15 cellular contexts compared by ENCODE assay signal in the genomic region with DNA sequence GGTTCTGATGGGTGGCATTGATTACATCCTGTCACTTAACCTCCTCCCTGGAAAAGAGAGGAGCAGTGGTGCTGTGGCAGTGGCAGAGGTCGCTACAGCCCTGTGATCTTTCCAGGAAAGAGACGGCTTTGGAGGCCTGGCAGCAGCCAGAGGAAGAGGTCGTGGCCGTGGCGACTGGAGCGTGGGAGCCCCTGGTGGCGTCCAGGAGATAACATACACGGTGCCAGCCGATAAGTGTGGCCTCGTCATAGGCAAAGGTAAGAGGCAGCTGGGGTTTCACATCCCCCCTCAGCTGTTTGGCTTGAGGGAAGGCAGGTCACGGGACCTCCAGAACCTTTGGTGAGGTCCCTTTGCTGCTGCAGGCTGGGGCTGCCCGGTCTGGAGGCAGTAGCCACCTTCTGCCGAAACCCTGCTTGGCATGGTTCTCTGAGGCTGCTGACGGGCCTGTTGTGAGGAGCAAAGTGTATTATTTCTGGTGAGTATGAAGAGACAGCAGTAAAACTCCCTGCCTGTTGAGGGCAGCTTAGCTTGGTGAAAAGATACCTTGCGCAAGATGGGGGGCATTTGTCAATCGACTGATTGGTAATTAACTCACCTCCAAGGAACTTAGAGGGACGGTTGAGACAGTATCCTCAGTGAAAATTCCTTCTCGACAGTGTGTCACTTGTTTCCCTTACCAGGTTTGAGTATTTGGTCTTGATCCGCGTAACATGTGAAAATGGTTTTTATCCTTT. TPM values are rescaled to one million over a fixed set of nuclear protein-coding genes. Genes with fewer than 3 reads are reported as not detected.
DNase-seq lines count a peak whose midpoint lies in the region; ATAC-seq, FAIRE-seq and TF ChIP-seq lines count a peak whose summit lies in the region.
"Had no signal": no experiment of that assay in that cellular context is flagged by ENCODE, and none has a peak within 500 bp of the region (broad histone marks: within the 10 kb centered on the region; RNA-seq: fewer than 3 reads in every experiment).

No MANE protein-coding gene starts in this region.

- H3K14ac ChIP-seq in IMR-90 (replicated peaks; ENCODE audit: low read depth, low read length), result no peak overlapping the region
- no peak overlapping the region for H3K14ac ChIP-seq in H1 (ENCODE audit: insufficient read length)
- no peak overlapping the region for H3K14ac ChIP-seq in mesenchymal stem cell (ENCODE audit: low read length in 2 of 2)

- ATAC-seq in IMR-90 (ENCODE audit: low read depth) (peak; percentile 48), GM21381 (IDR thresholded peaks at IDR 0.05; ENCODE audit: unreplicated experiment) (no peak)
- ATAC-seq: psoas muscle had no signal

- H3K79me1 ChIP-seq in IMR-90 (ENCODE audit: low read depth in 1 of 2, low read length in 2 of 2) (peaks cover 0 to 6% of the 10 kb centered on the region in 2 experiments; a peak in 2 of 4 replicates), H1 (ENCODE audit: low read depth, low read length) (peaks cover 5% of the 10 kb centered on the region), mesenchymal stem cell (replicated peaks; ENCODE audit: low read length, poor library complexity, severe bottlenecking) (peaks cover 40% of the 10 kb centered on the region)

- H2BK120ac ChIP-seq in IMR-90 (ENCODE audit: low read depth, low read length), result no peak overlapping the region
- H2BK120ac ChIP-seq in H1 (replicated peaks; ENCODE audit: low read depth, low read length), result no peak overlapping the region
- no peak overlapping the region for H2BK120ac ChIP-seq in mesenchymal stem cell (ENCODE audit: low read depth, low read length)

- no peak overlapping the region for H3K4me3 ChIP-seq in BE2C (ENCODE audit: low read depth, low read length)
- no peak overlapping the region for H3K4me3 ChIP-seq in IMR-90 (ENCODE audit: insufficient read depth, low read depth, low read length)
- H3K4me3 ChIP-seq in H1 (ENCODE audit: extremely low read depth in 1 of 4, insufficient read depth in 2 of 4, low read depth in 3 of 4, low read length in 4 of 4), result no peak overlapping the region
- no peak overlapping the region for H3K4me3 ChIP-seq in mesenchymal stem cell (ENCODE audit: insufficient read depth in 1 of 2, low read depth in 1 of 2, low read length in 2 of 2)
- H3K4me3 ChIP-seq in small intestine (ENCODE audit: low read depth in 1 of 2, low read length in 2 of 2), result no peak overlapping the region
- H3K4me3 ChIP-seq: psoas muscle had no signal

- H2AFZ ChIP-seq in IMR-90 (replicated peaks; ENCODE audit: low read length, poor library complexity) (no peak overlapping the region), H1 (ENCODE audit: low read length) (no peak overlapping the region), mesenchymal stem cell (ENCODE audit: low read depth, low read length) (no peak overlapping the region)

- H4K20me1 ChIP-seq in IMR-90 (ENCODE audit: insufficient read depth, low read length) (peaks cover 5% of the 10 kb centered on the region; the same call in 1 of the 2 replicates), H1 (replicated peaks in 1 of 2; ENCODE audit: control insufficient read depth in 1 of 2, insufficient read depth in 2 of 2, low read length in 2 of 2) (peaks cover 0 to 7% of the 10 kb centered on the region in 2 experiments)

- TF ChIP-seq RAD21 in IMR-90 (IDR thresholded peaks at IDR 0.05; ENCODE audit: low read length) (peak; percentile 37; the same call in 1 of the 2 replicates), H1 (IDR thresholded peaks at IDR 0.05 in 1 of 2, conservative IDR thresholded peaks at IDR 0.05 in 1 of 2; ENCODE audit: low read depth in 2 of 2, low read length in 2 of 2) (peak; percentile 45 to 51)

- H3K4ac ChIP-seq in IMR-90 (ENCODE audit: low read depth, low read length) (no peak overlapping the region), H1 (replicated peaks; ENCODE audit: insufficient read length, low read depth, low read length) (no peak overlapping the region), mesenchymal stem cell (ENCODE audit: low read depth in 1 of 2, low read length in 2 of 2) (no peak overlapping the region)

- no peak overlapping the region for H3K18ac ChIP-seq in IMR-90 (ENCODE audit: low read depth, low read length)
- no peak overlapping the region for H3K18ac ChIP-seq in H1 (ENCODE audit: extremely low read depth, low read length)
- no peak overlapping the region for H3K18ac ChIP-seq in mesenchymal stem cell (ENCODE audit: low read depth in 1 of 2, low read length in 2 of 2)

- BruUV-seq in IMR-90 (replicated peaks; lab: Mats Ljungman, UMichigan), result no TSS peak

- H3K27me3 Mint-ChIP-seq in activated T-helper 1 cell treated with anti-CD3 and anti-CD28 coated beads, Interleukin-12 subunit alpha, Interleukin-12 subunit beta, Interleukin-2, Interleukin-4 antibody, amounts not matched to agents 30 ng/mL and 10 ng/mL and 1 ng/mL, durations not matched to agents 14 hours and 24 hours and 36 hours (ENCODE audit: insufficient read depth), result no peaks in the 10 kb centered on the region
- H3K27me3 Mint-ChIP-seq: activated naive CD4-positive, alpha-beta T cell treated with anti-CD3 and anti-CD28 coated beads, Interleukin-2, amount 50 U/mL, for 24 hours; naive B cell had no signal

- FAIRE-seq in H1 (lab: Jason Lieb, UNC) (no peak), small intestine (lab: Jason Lieb, UNC) (no peak)

- TF ChIP-seq EP300 in H1 (IDR thresholded peaks at IDR 0.05; ENCODE audit: borderline replicate concordance in 1 of 2, low read depth in 2 of 2, low read length in 2 of 2), result no peak

- dilution Hi-C loops in IMR-90 (cut with HindIII; ENCODE audit: low sequenced_read_pairs, unreplicated experiment), result no loop called here

- H3K27me3 ChIP-seq in BE2C (no peaks in the 10 kb centered on the region), IMR-90 (ENCODE audit: control insufficient read depth, insufficient read depth, low read length) (no peaks in the 10 kb centered on the region), H1 (replicated peaks in 1 of 4; ENCODE audit: control insufficient read depth in 3 of 4, extremely low read depth in 1 of 4, insufficient read depth in 3 of 4, low read length in 3 of 4) (no peaks in the 10 kb centered on the region), mesenchymal stem cell (ENCODE audit: control insufficient read depth in 1 of 2, insufficient read depth in 1 of 2, low read length in 2 of 2) (no peaks in the 10 kb centered on the region), small intestine (ENCODE audit: control insufficient read depth in 2 of 2, insufficient read depth in 2 of 2, low read length in 2 of 2) (no peaks in the 10 kb centered on the region)

- no peak overlapping the region for H4K5ac ChIP-seq in IMR-90 (ENCODE audit: low read depth, low read length)
- H4K5ac ChIP-seq in H1 (ENCODE audit: insufficient read length, low read depth, low read length), result no peak overlapping the region

- peak; percentile 40 for TF ChIP-seq CTCF in BE2C (IDR thresholded peaks at IDR 0.05; ENCODE audit: low read depth, low read length)
- peak; percentile 29; the same call in 1 of the 2 replicates for TF ChIP-seq CTCF in IMR-90 (conservative IDR thresholded peaks at IDR 0.05; ENCODE audit: low read depth, low read length)
- peak in 2 of 3 experiments; percentile 17 to 43; a peak in 2 of 4 replicates for TF ChIP-seq CTCF in H1 (IDR thresholded peaks at IDR 0.05; ENCODE audit: control extremely low read depth in 1 of 3, insufficient read depth in 1 of 3, low read depth in 1 of 3, low read length in 3 of 3)

- H3K36me3 Mint-ChIP-seq in activated T-helper 1 cell treated with anti-CD3 and anti-CD28 coated beads, Interleukin-12 subunit alpha, Interleukin-12 subunit beta, Interleukin-2, Interleukin-4 antibody, amounts not matched to agents 30 ng/mL and 10 ng/mL and 1 ng/mL, durations not matched to agents 14 hours and 24 hours and 36 hours (ENCODE audit: low read depth), result peaks cover 35% of the 10 kb centered on the region

- no peaks in the 10 kb centered on the region for H3K23me2 ChIP-seq in H1 (ENCODE audit: low read depth, low read length)

- no peak for TF ChIP-seq POLR2A in IMR-90 (IDR thresholded peaks at IDR 0.05; ENCODE audit: low read depth, low read length)
- no peak for TF ChIP-seq POLR2A in H1 (IDR thresholded peaks at IDR 0.05; ENCODE audit: control extremely low read depth in 1 of 2, low read depth in 2 of 2, low read length in 2 of 2)

- H2BK20ac ChIP-seq in IMR-90 (ENCODE audit: low read depth, low read length) (no peak overlapping the region), H1 (ENCODE audit: low read length) (no peak overlapping the region)

- no peak overlapping the region for H2BK15ac ChIP-seq in IMR-90 (ENCODE audit: low read depth, low read length)
- H2BK15ac ChIP-seq in H1 (ENCODE audit: low read length), result no peak overlapping the region
- H2BK15ac ChIP-seq in mesenchymal stem cell (ENCODE audit: low read depth, poor library complexity, severe bottlenecking), result no peak overlapping the region

- H3K4me1 ChIP-seq in BE2C, result no peaks in the 10 kb centered on the region
- no peaks in the 10 kb centered on the region for H3K4me1 ChIP-seq in IMR-90 (ENCODE audit: control insufficient read depth, insufficient read depth, low read length)
- peaks cover 12 to 27% (median 18%) of the 10 kb centered on the region in 4 experiments for H3K4me1 ChIP-seq in H1 (replicated peaks in 1 of 4; ENCODE audit: control insufficient read depth in 3 of 4, insufficient read depth in 4 of 4, low read length in 3 of 4)
- peaks cover 1% of the 10 kb centered on the region for H3K4me1 ChIP-seq in mesenchymal stem cell (ENCODE audit: control insufficient read depth, insufficient read depth, low read depth, low read length)
- H3K4me1 ChIP-seq in small intestine (ENCODE audit: control insufficient read depth in 2 of 2, insufficient read depth in 1 of 2, low read depth in 1 of 2, low read length in 1 of 2), result no peaks in the 10 kb centered on the region
- H3K4me1 ChIP-seq: psoas muscle had no signal

- H3K56ac ChIP-seq in IMR-90 (ENCODE audit: extremely low read depth, insufficient read depth, low read length) (no peak overlapping the region), H1 (replicated peaks; ENCODE audit: insufficient read length, low read depth, low read length) (no peak overlapping the region)

- H3K9me3 Mint-ChIP-seq in activated T-helper 1 cell treated with anti-CD3 and anti-CD28 coated beads, Interleukin-12 subunit alpha, Interleukin-12 subunit beta, Interleukin-2, Interleukin-4 antibody, amounts not matched to agents 30 ng/mL and 10 ng/mL and 1 ng/mL, durations not matched to agents 14 hours and 24 hours and 36 hours, result no peaks in the 10 kb centered on the region
- H3K9me3 Mint-ChIP-seq: activated naive CD4-positive, alpha-beta T cell treated with anti-CD3 and anti-CD28 coated beads, Interleukin-2, amount 50 U/mL, for 24 hours; naive B cell had no signal

- H2BK5ac ChIP-seq in IMR-90 (ENCODE audit: low read depth, low read length, poor library complexity, severe bottlenecking) (no peak overlapping the region), H1 (ENCODE audit: low read depth, low read length) (no peak overlapping the region), mesenchymal stem cell (ENCODE audit: low read depth, low read length, poor library complexity, severe bottlenecking) (no peak overlapping the region)

- in situ Hi-C loops in IMR-90 (cut with MboI; ENCODE audit: low sequenced_read_pairs), result no loop called here

- no peak overlapping the region for H3K23ac ChIP-seq in IMR-90 (ENCODE audit: low read depth, low read length)
- no peak overlapping the region for H3K23ac ChIP-seq in H1 (ENCODE audit: insufficient read length)
- peak overlapping the region in 1 of 2 experiments; percentile 1 for H3K23ac ChIP-seq in mesenchymal stem cell (ENCODE audit: low read length in 2 of 2)

- H3K36me3 ChIP-seq in BE2C (peaks cover 71% of the 10 kb centered on the region), IMR-90 (ENCODE audit: control insufficient read depth, insufficient read depth, low read length) (peaks cover 67% of the 10 kb centered on the region), H1 (ENCODE audit: control insufficient read depth in 2 of 4, insufficient read depth in 4 of 4, low read length in 3 of 4) (peaks cover 14 to 62% (median 44%) of the 10 kb centered on the region in 4 experiments), mesenchymal stem cell (ENCODE audit: control insufficient read depth in 1 of 2, insufficient read depth in 2 of 2, low read depth in 1 of 2, low read length in 2 of 2) (peaks cover 72 to 92% of the 10 kb centered on the region in 2 experiments), small intestine (ENCODE audit: control insufficient read depth in 2 of 2, insufficient read depth in 2 of 2, low read length in 2 of 2) (peaks cover 13 to 26% of the 10 kb centered on the region in 2 donors)

- H3K9ac ChIP-seq in IMR-90 (ENCODE audit: low read depth, low read length) (no peak overlapping the region), H1 (replicated peaks in 1 of 4; ENCODE audit: extremely low read depth in 1 of 4, low read depth in 3 of 4, low read length in 3 of 4) (no peak overlapping the region; a peak in 1 of 7 replicates), mesenchymal stem cell (ENCODE audit: low read length) (no peak overlapping the region)

- no peak overlapping the region for H4K91ac ChIP-seq in IMR-90 (ENCODE audit: insufficient read depth, low read depth, low read length)
- peak overlapping the region; percentile 29 for H4K91ac ChIP-seq in H1 (replicated peaks; ENCODE audit: insufficient read length, low read length)
- no peak overlapping the region for H4K91ac ChIP-seq in mesenchymal stem cell (ENCODE audit: low read length)

- POLR2A ChIA-PET in IMR-90 (lab: Charles Lee; ENCODE audit: unreplicated experiment), result no interaction called here
- POLR2A ChIA-PET in H1 (lab: Charles Lee; ENCODE audit: partially characterized antibody), result interaction anchor here (1.3 to 1.5 kb wide), 3 partner anchors 10 to 59 kb away, joined by 3 to 5 read pairs (median 4); no protein-coding TSS in a partner anchor

- intact Hi-C loops in IMR-90 (cut with micrococcal nuclease), result no loop called here
- intact Hi-C loops in activated T-helper 1 cell treated with anti-CD3 and anti-CD28 coated beads, Interleukin-12 subunit alpha, Interleukin-12 subunit beta, Interleukin-2, Interleukin-4 antibody, amounts not matched to agents 30 ng/mL and 10 ng/mL and 1 ng/mL, durations not matched to agents 14 hours and 24 hours and 36 hours (cut with micrococcal nuclease), result no loop called here

- no peak overlapping the region for H2AK5ac ChIP-seq in IMR-90 (ENCODE audit: low read depth, low read length)
- H2AK5ac ChIP-seq in H1 (ENCODE audit: low read depth, low read length), result no peak overlapping the region
- H2AK5ac ChIP-seq in mesenchymal stem cell (ENCODE audit: low read length, severe bottlenecking), result no peak overlapping the region

- H3K9me1 ChIP-seq in IMR-90 (ENCODE audit: insufficient read depth, low read length), result no peaks in the 10 kb centered on the region

- H3K4me2 ChIP-seq in IMR-90 (ENCODE audit: low read depth, low read length) (no peak overlapping the region), H1 (ENCODE audit: insufficient read depth in 1 of 2, low read depth in 2 of 2, low read length in 2 of 2) (no peak overlapping the region), mesenchymal stem cell (ENCODE audit: low read length, poor library complexity, severe bottlenecking) (no peak overlapping the region)

- WGBS in IMR-90 (ENCODE audit: extremely low coverage in 2 of 2, insufficient read length in 1 of 2), 2 experiments, result 56% methylated on average over 8 of the region's 20 CpGs; no CpG with 5 or more reads in 1 of the 2 experiments
- 87% methylated on average over 20 of the region's 20 CpGs; no CpG with 5 or more reads in 1 of the 2 experiments for WGBS in H1 (ENCODE audit: extremely low coverage in 1 of 2, insufficient coverage in 1 of 2, insufficient read length in 1 of 2, insufficient replicate concordance in 2 of 2, low coverage in 1 of 2, low lambda C conversion rate in 2 of 2, missing lambda C conversion rate in 1 of 2), 2 experiments
- 89% methylated on average over 20 of the region's 20 CpGs for WGBS in mesenchymal stem cell
- 82 to 92% (median 85%) methylated on average over 20 of the region's 20 CpGs for WGBS in small intestine, 3 donors

- no peak overlapping the region for H3K27ac ChIP-seq in IMR-90 (ENCODE audit: insufficient read depth, low read length)
- H3K27ac ChIP-seq in H1 (ENCODE audit: low read depth, low read length), result no peak overlapping the region; the same call in 1 of the 2 replicates
- no peak overlapping the region for H3K27ac ChIP-seq in mesenchymal stem cell (ENCODE audit: low read length, poor library complexity, severe bottlenecking)
- H3K27ac ChIP-seq in small intestine (ENCODE audit: low read depth in 1 of 2, low read length in 1 of 2), result no peak overlapping the region
- H3K27ac ChIP-seq: psoas muscle had no signal

- H2BK12ac ChIP-seq in H1 (ENCODE audit: low read depth, low read length) (no peak overlapping the region), mesenchymal stem cell (ENCODE audit: low read length in 2 of 2) (no peak overlapping the region)

- no peaks in the 10 kb centered on the region for H3K4me1 Mint-ChIP-seq in activated T-helper 1 cell treated with anti-CD3 and anti-CD28 coated beads, Interleukin-12 subunit alpha, Interleukin-12 subunit beta, Interleukin-2, Interleukin-4 antibody, amounts not matched to agents 30 ng/mL and 10 ng/mL and 1 ng/mL, durations not matched to agents 14 hours and 24 hours and 36 hours (ENCODE audit: low read depth)
- H3K4me1 Mint-ChIP-seq: activated naive CD4-positive, alpha-beta T cell treated with anti-CD3 and anti-CD28 coated beads, Interleukin-2, amount 50 U/mL, for 24 hours had no signal

- H2AK9ac ChIP-seq in IMR-90 (replicated peaks; ENCODE audit: low read depth, low read length, poor library complexity), result no peak overlapping the region

- DNase-seq in BE2C (peak; percentile 47), IMR-90 (no peak), H1 (ENCODE audit: low read depth in 1 of 2, low spot score in 2 of 2) (no peak), mesenchymal stem cell (peak; percentile 19), kidney glomerular epithelial cell (lab: John Stamatoyannopoulos, UW) (no peak), small intestine (no peak)
- DNase-seq in activated T-helper 1 cell treated with anti-CD3 and anti-CD28 coated beads, Interleukin-12 subunit alpha, Interleukin-12 subunit beta, Interleukin-2, Interleukin-4 antibody, amounts not matched to agents 30 ng/mL and 10 ng/mL and 1 ng/mL, durations not matched to agents 14 hours and 24 hours and 36 hours (ENCODE audit: low spot score), result no peak
- DNase-seq: activated CD8-positive, alpha-beta memory T cell treated with anti-CD3 and anti-CD28 coated beads, Interleukin-2, amount 50 U/mL, for 4 hours; effector CD4-positive, alpha-beta T cell; naive B cell; NCI-H69; psoas muscle had no signal

- H3K4me3 Mint-ChIP-seq in activated T-helper 1 cell treated with anti-CD3 and anti-CD28 coated beads, Interleukin-12 subunit alpha, Interleukin-12 subunit beta, Interleukin-2, Interleukin-4 antibody, amounts not matched to agents 30 ng/mL and 10 ng/mL and 1 ng/mL, durations not matched to agents 14 hours and 24 hours and 36 hours, result no peak overlapping the region
- H3K4me3 Mint-ChIP-seq: activated naive CD4-positive, alpha-beta T cell treated with anti-CD3 and anti-CD28 coated beads, Interleukin-2, amount 50 U/mL, for 24 hours; naive B cell had no signal

- CTCF ChIA-PET in IMR-90 (lab: Yijun Ruan, JAX), result no interaction called here
- CTCF ChIA-PET in H1 (lab: Charles Lee; ENCODE audit: partially characterized antibody), result interaction anchor here (0.6 to 6.7 kb wide), 12 partner anchors 9 to 166 kb away, joined by 3 to 30 read pairs (median 4); no protein-coding TSS in a partner anchor

- no peak overlapping the region for H4K8ac ChIP-seq in IMR-90 (ENCODE audit: low read depth in 2 of 2, low read length in 2 of 2)
- no peak overlapping the region for H4K8ac ChIP-seq in H1 (ENCODE audit: extremely low read depth, insufficient read depth, low read length)
- H4K8ac ChIP-seq in mesenchymal stem cell (ENCODE audit: low read length), result no peak overlapping the region

- no peaks in the 10 kb centered on the region for H3K79me2 ChIP-seq in H1 (ENCODE audit: control insufficient read depth in 1 of 2, insufficient read depth in 2 of 2, low read length in 2 of 2)

- no peaks in the 10 kb centered on the region for H3K9me3 ChIP-seq in BE2C
- no peaks in the 10 kb centered on the region for H3K9me3 ChIP-seq in IMR-90 (ENCODE audit: control insufficient read depth, insufficient read depth, low read length)
- no peaks in the 10 kb centered on the region for H3K9me3 ChIP-seq in H1 (ENCODE audit: insufficient read depth in 2 of 2, low read depth in 1 of 2, low read length in 1 of 2)
- no peaks in the 10 kb centered on the region for H3K9me3 ChIP-seq in mesenchymal stem cell (ENCODE audit: control insufficient read depth, low read length)
- no peaks in the 10 kb centered on the region for H3K9me3 ChIP-seq in small intestine (ENCODE audit: control insufficient read depth, low read depth)
- H3K9me3 ChIP-seq: psoas muscle had no signal

- H3K27ac Mint-ChIP-seq in activated T-helper 1 cell treated with anti-CD3 and anti-CD28 coated beads, Interleukin-12 subunit alpha, Interleukin-12 subunit beta, Interleukin-2, Interleukin-4 antibody, amounts not matched to agents 30 ng/mL and 10 ng/mL and 1 ng/mL, durations not matched to agents 14 hours and 24 hours and 36 hours, result no peak overlapping the region
- H3K27ac Mint-ChIP-seq: activated naive CD4-positive, alpha-beta T cell treated with anti-CD3 and anti-CD28 coated beads, Interleukin-2, amount 50 U/mL, for 24 hours had no signal

RNA-seq across cellular contexts. Expression of a gene that starts 38.0 kb away (rescaled TPM):
- polyA plus RNA-seq in BE2C (2012; ENCODE audit: insufficient read depth, insufficient read length, low read depth), result 0.40 TPM
- not detected in 2 replicates for total RNA-seq in IMR-90 (2012; rRNA removed)
- polyA plus RNA-seq in IMR-90 (2012; rRNA removed) (not detected in 2 replicates), H1 (2011; rRNA removed) (0.14 and 0.20 TPM in 2 replicates), small intestine (under 1 TPM in 2 of 3 donors, not detected in 1; 0.09 to 0.22 TPM)
- 0.01 and 0.04 TPM in 2 replicates for polyA plus RNA-seq in IMR-90 (2012; cell fraction: cytosol; rRNA removed)
- 0.02 TPM in 2 replicates for polyA plus RNA-seq in IMR-90 (2012; cell fraction: nucleus; rRNA removed; ENCODE audit: low replicate concordance)
- total RNA-seq in H1 (2021; fragmentation: NEBNext Ultra II Directional; extraction: Animal tissue kit (Norgen Biotek cat#: 25700)), result 0.13 and 0.22 TPM in 2 replicates
- 0.08 TPM for polyA plus RNA-seq in H1 (2011; cell fraction: cytosol; rRNA removed)
- 0.26 TPM for polyA plus RNA-seq in H1 (2011; cell fraction: nucleus; rRNA removed)
- 0.11 to 0.19 TPM (median 0.13 TPM) in 3 of 4 replicates, not detected in the other for polyA plus RNA-seq in H1 (2012, experiment 1 of 2)
- 0.14 TPM for polyA plus RNA-seq in H1 (2012, experiment 2 of 2)
- 0.02 TPM for polyA plus RNA-seq in H1 (2013, experiment 1 of 2)
- 0.06 TPM for polyA plus RNA-seq in H1 (2013, experiment 2 of 2)
- 0.07 TPM in 1 of 2 replicates, not detected in the other for polyA minus RNA-seq in H1 (2011; rRNA and poly(A)+ RNA removed)
- not detected for polyA minus RNA-seq in H1 (2011; cell fraction: cytosol; rRNA and poly(A)+ RNA removed)
- polyA minus RNA-seq in H1 (2011; cell fraction: nucleus; rRNA and poly(A)+ RNA removed), result not detected
- 0.03 TPM for polyA plus RNA-seq in mesenchymal stem cell (2013, experiment 1 of 2)
- 0.04 TPM for polyA plus RNA-seq in mesenchymal stem cell (2013, experiment 2 of 2)
- total RNA-seq in activated T-helper 1 cell treated with anti-CD3 and anti-CD28 coated beads, Interleukin-12 subunit alpha, Interleukin-12 subunit beta, Interleukin-2, Interleukin-4 antibody, amounts not matched to agents 30 ng/mL and 10 ng/mL and 1 ng/mL, durations not matched to agents 14 hours and 24 hours and 36 hours, result 0.31 and 0.32 TPM in 2 replicates
- total RNA-seq: bronchial epithelial cell, psoas muscle had no signal

RNA-seq across cellular contexts. Expression of a gene that starts 47.0 kb away (rescaled TPM):
- 206 TPM for polyA plus RNA-seq in BE2C (2012; ENCODE audit: insufficient read depth, insufficient read length, low read depth)
- total RNA-seq in IMR-90 (2012; rRNA removed), result 32.3 and 41.9 TPM in 2 replicates
- polyA plus RNA-seq in IMR-90 (2012; rRNA removed) (44.4 and 50.1 TPM in 2 replicates), H1 (2011; rRNA removed) (23.7 and 31.2 TPM in 2 replicates), small intestine (10 to 100 TPM; 19.7 to 26.6 (median 21.0) TPM)
- polyA plus RNA-seq in IMR-90 (2012; cell fraction: cytosol; rRNA removed), result 15.5 and 26.8 TPM in 2 replicates
- polyA plus RNA-seq in IMR-90 (2012; cell fraction: nucleus; rRNA removed; ENCODE audit: low replicate concordance), result 41.3 and 67.9 TPM in 2 replicates
- 70.1 and 76.4 TPM in 2 replicates for total RNA-seq in H1 (2021; fragmentation: NEBNext Ultra II Directional; extraction: Animal tissue kit (Norgen Biotek cat#: 25700))
- 38.6 TPM for polyA plus RNA-seq in H1 (2011; cell fraction: cytosol; rRNA removed)
- polyA plus RNA-seq in H1 (2011; cell fraction: nucleus; rRNA removed), result 83.6 TPM
- 56.5 to 87.8 TPM (median 61.8 TPM) in 4 replicates for polyA plus RNA-seq in H1 (2012, experiment 1 of 2)
- 8.9 TPM for polyA plus RNA-seq in H1 (2012, experiment 2 of 2)
- 34.5 TPM for polyA plus RNA-seq in H1 (2013, experiment 1 of 2)
- 34.2 TPM for polyA plus RNA-seq in H1 (2013, experiment 2 of 2)
- 34.3 and 44.6 TPM in 2 replicates for polyA minus RNA-seq in H1 (2011; rRNA and poly(A)+ RNA removed)
- 91.9 TPM for polyA minus RNA-seq in H1 (2011; cell fraction: cytosol; rRNA and poly(A)+ RNA removed)
- polyA minus RNA-seq in H1 (2011; cell fraction: nucleus; rRNA and poly(A)+ RNA removed), result 43.3 TPM
- polyA plus RNA-seq in mesenchymal stem cell (2013, experiment 1 of 2), result 38.9 TPM
- 38.0 TPM for polyA plus RNA-seq in mesenchymal stem cell (2013, experiment 2 of 2)
- total RNA-seq in activated T-helper 1 cell treated with anti-CD3 and anti-CD28 coated beads, Interleukin-12 subunit alpha, Interleukin-12 subunit beta, Interleukin-2, Interleukin-4 antibody, amounts not matched to agents 30 ng/mL and 10 ng/mL and 1 ng/mL, durations not matched to agents 14 hours and 24 hours and 36 hours, result 52.6 and 54.6 TPM in 2 replicates

Comparison
In these comparisons a context has a peak if more than half of its experiments do, and no peak if none do; other contexts are left out.
1. DNase-seq: peak in BE2C (single experiment) and mesenchymal stem cell (single experiment); none in IMR-90 (single experiment), H1 (0 of 2), kidney glomerular epithelial cell (single experiment), small intestine (single experiment) and activated T-helper 1 cell treated with anti-CD3 and anti-CD28 coated beads, Interleukin-12 subunit alpha, Interleukin-12 subunit beta, Interleukin-2, Interleukin-4 antibody, amounts not matched to agents 30 ng/mL and 10 ng/mL and 1 ng/mL, durations not matched to agents 14 hours and 24 hours and 36 hours (single experiment).
2. Peak in every context shown above with its lines, with median percentiles within 50 percentile points of each other: CTCF ChIP-seq.